In genomic region chr16:27268376-27269299, GRCh38 we compare ENCODE assay signal across 8 cellular contexts.
DNase-seq lines count a peak whose midpoint lies in the region; ATAC-seq lines count a peak whose summit lies in the region.

TSS of gene NSMCE1 (minus strand) at chr16:27268772. CDS start at chr16:27257570, 11,202 bp downstream.

- DNase-seq in AG08395 (ENCODE audit: low spot score) (peak; percentile 99), NCI-H2227 treated with DMSO at 0.1 percent for 48 hours (lab: John Stamatoyannopoulos, UW) (peak; percentile 92), iris pigment epithelial cell (ENCODE audit: low read depth) (peak; percentile 94)
- peak; percentile 92 to 97 (median 93) for DNase-seq in activated CD4-positive, CD25-positive, alpha-beta regulatory T cell (lab: John Stamatoyannopoulos, UW)
- peak; percentile 90 for DNase-seq in central memory CD4-positive, alpha-beta T cell
- peak; percentile 94 to 99 for DNase-seq in stimulated activated CD4-positive, alpha-beta T cell treated with anti-CD3 and anti-CD28 coated beads, Interleukin-12 subunit alpha, Interleukin-12 subunit beta, amount 100 ng/mL, for 24 hours (ENCODE audit: low read depth in 2 of 2)

- ATAC-seq in GM18873 (IDR thresholded peaks at IDR 0.05; ENCODE audit: low FRiP score, unreplicated experiment) (peak; percentile 90), HG03139 (IDR thresholded peaks at IDR 0.05; ENCODE audit: unreplicated experiment) (peak; percentile 93)

Comparison
In these comparisons a context has a peak if more than half of its experiments do, and no peak if none do; other contexts are left out.
1. Peak in every context shown above with its lines: DNase-seq and ATAC-seq.